Comparison of ENCODE assay signal across 19 cellular contexts in the genomic region with DNA sequence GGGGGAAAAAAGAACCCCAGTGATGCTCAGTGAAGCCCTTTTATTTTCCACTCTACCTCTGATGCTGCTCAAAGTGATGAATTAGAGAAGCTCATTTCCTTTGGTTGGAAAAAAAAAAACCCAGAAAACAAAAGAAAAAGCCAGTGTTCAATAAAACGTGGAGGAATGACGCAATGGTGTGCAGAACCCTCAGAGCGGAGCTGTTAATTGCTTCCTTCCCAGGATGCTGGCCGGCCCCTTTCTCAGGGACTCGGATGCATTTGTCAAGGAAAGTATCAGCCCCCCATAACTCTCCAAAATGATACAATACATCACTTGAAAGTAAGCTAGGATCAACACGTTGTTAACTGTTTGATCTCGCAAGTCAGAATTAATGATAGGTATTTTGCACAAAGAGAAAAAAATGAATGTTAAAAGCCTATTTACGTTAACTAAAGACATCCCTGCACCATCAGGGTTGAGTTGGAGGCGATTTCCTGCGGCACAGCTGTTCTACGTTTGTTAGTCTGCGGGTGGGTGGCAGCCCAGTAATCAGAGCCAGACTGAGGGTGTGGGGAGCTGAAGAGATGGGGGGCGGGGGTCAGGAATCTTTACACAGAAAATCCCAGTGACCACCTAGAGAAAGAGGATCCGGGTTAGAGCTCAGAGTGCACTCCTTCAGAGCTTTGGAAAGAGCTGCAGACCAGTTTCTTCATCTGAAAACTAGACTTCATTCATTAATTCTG.
"Had no signal": no experiment of that assay in that cellular context is flagged by ENCODE, and none has a peak within 500 bp of the region (broad histone marks: within the 10 kb centered on the region; RNA-seq: fewer than 3 reads in every experiment).

No MANE protein-coding gene starts in this region.

- H3K4me1 ChIP-seq: ascending aorta, breast epithelium, esophagus squamous epithelium, heart left ventricle, lower lobe of right lung, pancreas, tibial artery, vagina had no signal

- H3K9me3 ChIP-seq: ascending aorta, breast epithelium, esophagus squamous epithelium, heart left ventricle, lower lobe of right lung, pancreas, tibial artery, vagina had no signal

- H3K4me1 Mint-ChIP-seq: activated T-helper 17 cell treated with anti-CD3 and anti-CD28 coated beads, Interleukin-2, amount 50 U/mL, for 72 hours had no signal

- H3K36me3 ChIP-seq: ascending aorta, breast epithelium, esophagus squamous epithelium, heart left ventricle, lower lobe of right lung, pancreas, tibial artery, vagina had no signal

- H3K27me3 ChIP-seq: ascending aorta, breast epithelium, vagina had no signal

- H3K4me3 Mint-ChIP-seq: activated T-helper 17 cell treated with anti-CD3 and anti-CD28 coated beads, Interleukin-2, amount 50 U/mL, for 72 hours had no signal

- ATAC-seq: activated T-helper 17 cell treated with anti-CD3 and anti-CD28 coated beads, Interleukin-2, amount 50 U/mL, for 72 hours; heart left ventricle; left cardiac atrium; lower lobe of right lung; pancreas had no signal

- DNase-seq: activated CD4-positive, alpha-beta T cell treated with anti-CD3 and anti-CD28 coated beads, Interleukin-2, amount 50 U/mL, for 4 hours; activated CD4-positive, CD25-positive, alpha-beta regulatory T cell treated with anti-CD3 and anti-CD28 coated beads, Interleukin-2, amount 50 U/mL, for 72 hours; activated naive CD4-positive, alpha-beta T cell treated with Interleukin-2 at 50 U/mL for 16 hours; cerebellar nuclear complex; effector CD8-positive, alpha-beta T cell; esophagus squamous epithelium; heart left ventricle; left cardiac atrium; lower lobe of right lung; midbrain; pancreas; stimulated activated CD4-positive, alpha-beta T cell treated with anti-CD3 and anti-CD28 coated beads, Interleukin-15, amount 100 ng/mL, for 24 hours; stimulated activated CD4-positive, alpha-beta T cell treated with anti-CD3 and anti-CD28 coated beads, Interleukin-4, amount 100 ng/mL, for 24 hours; stimulated activated naive CD4-positive, alpha-beta T cell had no signal

- H3K27ac Mint-ChIP-seq: activated T-helper 17 cell treated with anti-CD3 and anti-CD28 coated beads, Interleukin-2, amount 50 U/mL, for 72 hours had no signal

- H3K4me3 ChIP-seq: ascending aorta, breast epithelium, esophagus squamous epithelium, heart left ventricle, lower lobe of right lung, pancreas, tibial artery, vagina had no signal

- H3K9me3 Mint-ChIP-seq: activated T-helper 17 cell treated with anti-CD3 and anti-CD28 coated beads, Interleukin-2, amount 50 U/mL, for 72 hours had no signal

- H3K27ac ChIP-seq: ascending aorta, breast epithelium, esophagus squamous epithelium, heart left ventricle, lower lobe of right lung, pancreas, tibial artery, vagina had no signal
